ENCODE assay signal across 19 cellular contexts in the genomic region with DNA sequence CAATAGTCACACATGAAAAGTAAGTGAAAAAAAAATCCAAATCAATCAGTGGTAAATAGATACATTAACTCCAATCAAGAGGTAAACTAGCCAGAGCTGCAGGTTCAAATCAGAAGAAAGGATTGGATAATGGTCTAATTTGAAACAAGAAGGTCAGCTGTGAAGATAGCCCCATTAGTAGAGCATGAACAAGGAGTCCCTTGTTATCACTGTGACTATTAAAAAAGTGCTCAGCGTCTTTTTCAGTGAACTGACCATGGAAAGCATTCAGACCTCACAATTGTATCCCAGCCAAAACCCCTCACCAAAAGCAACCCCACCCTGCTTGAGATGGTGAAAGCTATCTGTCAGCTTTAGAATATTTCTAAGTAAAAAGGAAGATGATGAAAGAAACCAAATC.
"Had no signal": no experiment of that assay in that cellular context is flagged by ENCODE, and none has a peak within 500 bp of the region (broad histone marks: within the 10 kb centered on the region; RNA-seq: fewer than 3 reads in every experiment).

No MANE protein-coding gene starts in this region.

- H3K4me2 ChIP-seq: neural progenitor cell had no signal

- H3K79me2 ChIP-seq: parathyroid adenoma had no signal

- DNase-seq: colonic mucosa; effector CD8-positive, alpha-beta T cell; endodermal cell; foreskin keratinocyte; glutamatergic neuron; mesenchymal stem cell; midbrain; naive thymus-derived CD4-positive, alpha-beta T cell; sigmoid colon; stimulated activated CD4-positive, alpha-beta T cell treated with anti-CD3 and anti-CD28 coated beads, Interleukin-2, amount 100 ng/mL, for 24 hours; stimulated activated CD4-positive, alpha-beta T cell treated with anti-CD3 and anti-CD28 coated beads, Interleukin-4, amount 100 ng/mL, for 24 hours; stimulated activated naive CD4-positive, alpha-beta T cell treated with Interleukin-2 at 50 U/mL for 16 hours; upper lobe of left lung had no signal

- H3K4me3 ChIP-seq: colonic mucosa, esophagus muscularis mucosa, neural progenitor cell, sigmoid colon, thoracic aorta, tibial nerve, upper lobe of left lung had no signal

- ATAC-seq: foreskin keratinocyte; stimulated activated effector memory CD8-positive, alpha-beta T cell treated with anti-CD3 and anti-CD28 coated beads, Interleukin-12 subunit alpha, Interleukin-12 subunit beta, amount 100 ng/mL, for 72 hours had no signal

- H3K27ac ChIP-seq: colonic mucosa, esophagus muscularis mucosa, foreskin keratinocyte, neural progenitor cell, parathyroid adenoma, sigmoid colon, thoracic aorta, tibial nerve, upper lobe of left lung had no signal

- H3K4me1 ChIP-seq: colonic mucosa, foreskin keratinocyte, parathyroid adenoma, tibial nerve, upper lobe of left lung had no signal

- H2AFZ ChIP-seq: neural progenitor cell, parathyroid adenoma had no signal

- H3K27me3 ChIP-seq: colonic mucosa, esophagus muscularis mucosa, foreskin keratinocyte, neural progenitor cell, sigmoid colon, tibial nerve, upper lobe of left lung had no signal

- H3K9ac ChIP-seq: neural progenitor cell, parathyroid adenoma had no signal

- H3K9me3 ChIP-seq: colonic mucosa, sigmoid colon, thoracic aorta had no signal

- H3K36me3 ChIP-seq: colonic mucosa, esophagus muscularis mucosa, neural progenitor cell, sigmoid colon, thoracic aorta, tibial nerve, upper lobe of left lung had no signal
